ENCODE assay signal across 8 cellular contexts in the genomic region with DNA sequence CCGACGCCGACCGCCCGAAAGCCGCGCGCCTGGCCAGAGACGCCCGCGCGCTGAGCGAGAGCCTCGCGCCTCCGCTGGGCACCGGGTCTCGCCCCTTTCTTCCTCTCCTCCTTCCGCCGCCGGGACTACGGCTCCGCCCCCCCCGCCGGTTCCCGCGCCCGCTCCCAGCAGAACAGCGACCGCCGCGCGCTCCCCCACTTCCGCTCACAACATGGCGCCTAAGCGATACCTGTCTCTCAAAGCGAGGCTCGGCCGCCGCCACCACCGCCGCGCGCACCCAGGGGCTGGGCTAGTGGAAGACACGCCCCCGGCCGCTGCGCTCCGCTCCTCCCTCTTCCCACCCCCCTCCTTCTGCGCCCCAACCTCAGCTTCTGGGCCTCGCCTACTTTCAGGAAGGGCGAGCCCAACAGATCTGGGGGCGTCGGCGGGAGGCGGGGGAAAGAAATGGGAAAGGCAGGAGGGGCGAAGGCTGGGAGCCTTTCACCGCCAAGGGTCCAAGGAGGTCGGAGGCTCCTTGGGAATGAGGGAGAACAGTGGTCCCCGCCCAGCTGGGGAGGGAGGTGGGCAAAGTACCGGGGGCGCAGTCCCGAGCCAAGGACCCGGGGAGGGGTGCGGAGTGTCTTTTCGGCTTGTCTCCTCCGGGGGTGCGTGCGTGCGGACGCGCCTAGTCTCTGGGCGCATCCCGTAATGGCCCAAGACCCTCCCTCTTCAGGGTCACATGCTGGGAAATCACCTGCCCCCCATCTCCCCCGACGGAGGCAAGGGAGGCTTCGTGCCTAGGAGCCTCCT. TPM values are rescaled to one million over a fixed set of nuclear protein-coding genes. Genes with fewer than 3 reads are reported as not detected.
DNase-seq lines count a peak whose midpoint lies in the region; ATAC-seq, FAIRE-seq and TF ChIP-seq lines count a peak whose summit lies in the region.

A gene (minus strand): TSS at position 100 of the 789 bp plus-strand sequence. CDS start 277 bp downstream, outside the sequence.

- no peaks in the 10 kb centered on the region for H3K36me3 ChIP-seq in heart left ventricle

- no peaks in the 10 kb centered on the region for H3K27me3 Mint-ChIP-seq in type B pancreatic cell

- H3K4me3 ChIP-seq in heart left ventricle: peak within 1 kb of the TSS; percentile 38 to 95 (median 69)

- H3K27ac Mint-ChIP-seq in type B pancreatic cell: peak within 1 kb of the TSS; percentile 93

- TF ChIP-seq POLR2A in GM12892 (IDR thresholded peaks at IDR 0.05; ENCODE audit: low read depth, low read length) (peak; percentile 49; the same call in 1 of the 2 replicates), heart left ventricle (IDR thresholded peaks at IDR 0.05) (peak in 1 of 2 donors; percentile 76)

- intact Hi-C loops in heart left ventricle (cut with DNase I) (loop anchor here in 7 of 10 donors (5.0 to 10.0 kb wide), 9 partner anchors 50 to 178 kb away; a partner anchor contains a TSS), posterior vena cava (cut with DNase I) (loop anchor here in 1 of 2 donors (5.0 kb wide), 1 partner anchor 555 kb away; no protein-coding TSS in a partner anchor)

- FAIRE-seq in GM12892 (lab: Jason Lieb, UNC): peak; percentile 87

- H3K9me3 ChIP-seq in heart left ventricle: no peaks in the 10 kb centered on the region

- H3K27me3 ChIP-seq in heart left ventricle: peaks cover 0 to 9% (median 0%) of the 10 kb centered on the region in 9 donors

- TF ChIP-seq CTCF in heart left ventricle (IDR thresholded peaks at IDR 0.05) (no peak), type B pancreatic cell (conservative IDR thresholded peaks at IDR 0.05) (no peak)

- peak within 1 kb of the TSS; percentile 95 for H3K4me3 Mint-ChIP-seq in type B pancreatic cell

- 1 to 25% (median 2%) methylated on average over 32 to 69 of the region's 77 CpGs for WGBS in adipose tissue, 3 donors
- WGBS in heart left ventricle, 4 donors: 1 to 43% (median 17%) methylated on average over 59 to 76 of the region's 77 CpGs

- no peaks in the 10 kb centered on the region for H3K36me3 Mint-ChIP-seq in type B pancreatic cell

- ATAC-seq in HG02759 (IDR thresholded peaks at IDR 0.05; ENCODE audit: unreplicated experiment): peak; percentile 85
- peak; percentile 94 to 97 (median 96) for ATAC-seq in heart left ventricle

- peak within 1 kb of the TSS; percentile 81 for H3K27ac ChIP-seq in adipose tissue (ENCODE audit: low read depth, low read length)
- H3K27ac ChIP-seq in heart left ventricle: peak within 1 kb of the TSS; percentile 26 to 89 (median 83)

- peaks cover 0 to 30% (median 4%) of the 10 kb centered on the region in 12 donors for H3K4me1 ChIP-seq in heart left ventricle

- H3K9me3 Mint-ChIP-seq in type B pancreatic cell: no peaks in the 10 kb centered on the region

- peak; percentile 49 for DNase-seq in GM12892 (ENCODE audit: insufficient read length)
- peak; percentile 79 for DNase-seq in NCI-H1436 (lab: John Stamatoyannopoulos, UW)
- peak; percentile 84 to 92 (median 86) for DNase-seq in T-helper 1 cell
- peak; percentile 90 to 95 (median 92) for DNase-seq in heart left ventricle
- DNase-seq in posterior vena cava (ENCODE audit: low spot score): peak; percentile 97
- DNase-seq in type B pancreatic cell (ENCODE audit: extremely low spot score, unreplicated experiment): peak; percentile 90

- peaks cover 8% of the 10 kb centered on the region for H3K4me1 Mint-ChIP-seq in type B pancreatic cell (ENCODE audit: unreplicated experiment)

RNA-seq across cellular contexts. Expression of the gene that starts here (rescaled TPM):
- 18.8 TPM for polyA plus RNA-seq in GM12892 (2012; ENCODE audit: missing spikeins)
- polyA plus RNA-seq in adipose tissue (10 to 100 TPM in 2 of 3 donors, 1 to 10 TPM in 1; 6.6 to 18.6 (median 16.3) TPM), heart left ventricle (10 to 100 TPM in 1 of 2 donors, 1 to 10 TPM in 1; 6.6 to 27.8 TPM)
- total RNA-seq in heart left ventricle (10 to 100 TPM; 28.1 to 52.3 (median 39.8) TPM), posterior vena cava (10 to 100 TPM; 36.4 to 52.3 TPM), type B pancreatic cell (ENCODE audit: low replicate concordance) (57.4 and 60.4 TPM in 2 replicates)

Comparison
In these comparisons a context has a peak if more than half of its experiments do, and no peak if none do; other contexts are left out.
1. Peak in every context shown above with its lines: DNase-seq, ATAC-seq, H3K4me3 ChIP-seq and H3K27ac ChIP-seq.